In genomic region chr2:182351417-182351816, GRCh38 we compare ENCODE assay signal across 5 cellular contexts.
"Had no signal": no experiment of that assay in that cellular context is flagged by ENCODE, and none has a peak within 500 bp of the region (broad histone marks: within the 10 kb centered on the region; RNA-seq: fewer than 3 reads in every experiment).

No MANE protein-coding gene starts in this region.

- DNase-seq: IMR-90, KBM-7, KG1 had no signal

- H3K27ac ChIP-seq: HL-60 had no signal

- H3K4me3 ChIP-seq: K562 had no signal
